34 cellular contexts compared by ENCODE assay signal in the genomic region with DNA sequence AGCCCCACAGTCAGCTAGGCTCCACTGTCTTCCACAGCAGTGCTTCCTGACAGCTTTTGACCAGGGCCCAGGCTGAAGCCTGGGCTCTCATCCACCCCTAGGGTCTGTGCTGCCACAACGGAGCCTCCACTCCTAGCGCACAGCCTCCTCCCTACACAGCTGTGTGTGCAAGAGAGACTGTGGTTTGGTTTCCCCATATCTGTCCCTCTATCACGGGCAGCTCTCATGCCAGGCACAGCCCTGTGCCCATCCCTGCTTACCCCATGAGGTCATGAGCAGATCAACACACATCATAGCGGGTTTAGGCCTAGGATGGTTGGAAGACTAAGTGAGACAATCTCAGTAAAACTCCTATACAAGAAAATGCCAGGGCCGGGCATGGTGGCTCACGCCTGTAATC.
"Had no signal": no experiment of that assay in that cellular context is flagged by ENCODE, and none has a peak within 500 bp of the region (broad histone marks: within the 10 kb centered on the region; RNA-seq: fewer than 3 reads in every experiment).

No MANE protein-coding gene starts in this region.

- H3K27me3 ChIP-seq: MG63 had no signal

- H3K4me3 ChIP-seq: MG63 had no signal

- H3K4me2 ChIP-seq: KMS-11 had no signal

- H3K9me3 ChIP-seq: MG63 had no signal

- H3K36me3 ChIP-seq: MG63 had no signal

- DNase-seq: Karpas-422, Kasumi-1, KG1, MG63, MM.1S, NCI-H1048, NCI-H1092, NCI-H1092 treated with DMSO at 0.1 percent for 48 hours, NCI-H1105, NCI-H1105 treated with DMSO at 0.1 percent for 48 hours, NCI-H1417, NCI-H1417 treated with DMSO at 0.1 percent for 48 hours, NCI-H1436, NCI-H1436 treated with DMSO at 0.1 percent for 48 hours, NCI-H146, NCI-H1694, NCI-H1694 treated with DMSO at 0.1 percent for 48 hours, NCI-H187, NCI-H187 treated with DMSO at 0.1 percent for 48 hours, NCI-H1930, NCI-H2029, NCI-H2029 treated with DMSO at 0.1 percent for 48 hours, NCI-H2081, NCI-H2081 treated with DMSO at 0.1 percent for 48 hours, NCI-H2107, NCI-H2171, NCI-H2171 treated with DMSO at 0.1 percent for 48 hours, NCI-H2227 treated with DMSO at 0.1 percent for 48 hours, NCI-H226, NCI-H345, NCI-H446, NCI-H446 treated with DMSO at 0.1 percent for 48 hours, NCI-H510A had no signal

- H3K27ac ChIP-seq: KMS-11 had no signal

- H3K9ac ChIP-seq: KMS-11 had no signal
